Comparison of ENCODE assay signal across 1 cellular context in genomic region chr9:27367922-27368316, GRCh38.
TF ChIP-seq lines count a peak whose summit lies in the region.

No MANE protein-coding gene starts in this region.

TF ChIP-seq in H1, 55 proteins besides CTCF, POLR2A, EP300 and RAD21:
- TF ChIP-seq, protein P1, sequence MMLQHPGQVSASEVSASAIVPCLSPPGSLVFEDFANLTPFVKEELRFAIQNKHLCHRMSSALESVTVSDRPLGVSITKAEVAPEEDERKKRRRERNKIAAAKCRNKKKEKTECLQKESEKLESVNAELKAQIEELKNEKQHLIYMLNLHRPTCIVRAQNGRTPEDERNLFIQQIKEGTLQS (IDR thresholded peaks at IDR 0.05; ENCODE audit: insufficient read depth, low read depth, low read length) = no peak
- TF ChIP-seq NANOG (IDR thresholded peaks at IDR 0.05; ENCODE audit: insufficient read depth, low read depth, low read length, poor library complexity, severe bottlenecking) (no peak), FOSL1 (IDR thresholded peaks at IDR 0.05; ENCODE audit: insufficient read depth, low read depth, low read length) (no peak), HDAC2 (IDR thresholded peaks at IDR 0.05; ENCODE audit: borderline replicate concordance in 1 of 2, low read depth in 2 of 2, low read length in 2 of 2) (no peak), CTBP2 (IDR thresholded peaks at IDR 0.05; ENCODE audit: borderline replicate concordance, insufficient read depth, insufficient read length, low read length) (no peak), RFX5 (IDR thresholded peaks at IDR 0.05; ENCODE audit: borderline replicate concordance, low read depth, low read length) (no peak), TBP (IDR thresholded peaks at IDR 0.05; ENCODE audit: low read depth, low read length) (no peak), CHD7 (IDR thresholded peaks at IDR 0.05; ENCODE audit: insufficient replicate concordance, low read length) (no peak), SP1 (IDR thresholded peaks at IDR 0.05; ENCODE audit: low read depth, low read length) (no peak), TCF12 (IDR thresholded peaks at IDR 0.05; ENCODE audit: low read depth, low read length) (no peak), EZH2 (IDR thresholded peaks at IDR 0.05; ENCODE audit: low read depth, low read length, severe bottlenecking) (no peak), PHF8 (conservative IDR thresholded peaks at IDR 0.05; ENCODE audit: low read depth, low read length) (no peak), YY1 (IDR thresholded peaks at IDR 0.05; ENCODE audit: low read depth, low read length) (no peak), RNF2 (IDR thresholded peaks at IDR 0.05; ENCODE audit: borderline replicate concordance, low read depth, low read length, missing control alignments, poor library complexity, severe bottlenecking) (no peak), GABPA (IDR thresholded peaks at IDR 0.05; ENCODE audit: borderline replicate concordance, insufficient read depth, low read length) (no peak), POU5F1 (IDR thresholded peaks at IDR 0.05; ENCODE audit: low read depth, low read length) (no peak), GTF2F1 (IDR thresholded peaks at IDR 0.05; ENCODE audit: borderline replicate concordance, low read depth, low read length) (no peak), EGR1 (IDR thresholded peaks at IDR 0.05; ENCODE audit: borderline replicate concordance, low read depth, low read length) (no peak)
